22 cellular contexts compared by ENCODE assay signal in the genomic region with DNA sequence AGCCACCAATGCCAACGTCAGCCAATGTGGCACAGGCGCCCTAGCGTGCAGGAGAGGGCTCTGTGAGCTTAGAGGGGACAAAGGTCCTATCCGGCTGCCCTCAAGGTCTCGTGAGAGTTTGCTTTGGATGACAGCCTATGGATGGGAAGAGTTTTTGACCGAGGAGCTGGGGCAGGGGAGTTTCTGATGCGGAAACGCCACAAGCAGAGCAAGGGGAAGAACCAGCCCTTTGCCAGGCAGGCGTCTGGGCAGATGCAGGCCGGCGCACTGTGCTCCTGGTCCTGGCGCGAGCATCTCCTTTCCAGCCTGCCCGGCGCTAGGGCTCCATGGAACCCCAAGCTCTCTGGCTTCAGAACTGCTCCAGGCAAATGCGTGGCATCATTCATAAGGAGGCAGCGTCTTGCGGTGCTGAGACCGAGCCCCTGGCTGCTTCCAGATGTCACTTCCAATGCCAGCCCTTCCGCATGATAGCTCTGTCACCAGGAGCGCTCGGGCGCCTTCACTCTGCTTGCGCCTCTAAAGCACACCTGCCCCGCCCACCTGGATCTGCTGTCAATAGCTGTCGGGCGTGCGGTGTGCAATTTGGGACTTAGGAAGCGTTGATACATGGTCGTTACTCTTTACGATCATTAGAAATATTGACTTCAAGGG.
A peak's percentile ranks its signal among the peaks of the same experiment; 100 is the strongest.
DNase-seq lines count a peak whose midpoint lies in the region; ATAC-seq and TF ChIP-seq lines count a peak whose summit lies in the region.
"Had no signal": no experiment of that assay in that cellular context is flagged by ENCODE, and none has a peak within 500 bp of the region (broad histone marks: within the 10 kb centered on the region; RNA-seq: fewer than 3 reads in every experiment).

No MANE protein-coding gene starts in this region.

- H3K36me3 ChIP-seq in stomach (no peaks in the 10 kb centered on the region), esophagus squamous epithelium (no peaks in the 10 kb centered on the region)
- H3K36me3 ChIP-seq: SJSA1 had no signal

- no peak for ATAC-seq in GM21619 (IDR thresholded peaks at IDR 0.05; ENCODE audit: unreplicated experiment)
- ATAC-seq in GM19351 (IDR thresholded peaks at IDR 0.05; ENCODE audit: unreplicated experiment) = no peak
- ATAC-seq: CD8-positive, alpha-beta T cell; Right ventricle myocardium inferior had no signal

- intact Hi-C loops in stomach (cut with DNase I; ENCODE audit: low total_unique reads) = no loop called here
- intact Hi-C loops in esophagus squamous epithelium (cut with DNase I) = no loop called here

- no peak overlapping the region for H3K27ac ChIP-seq in stomach
- H3K27ac ChIP-seq in esophagus squamous epithelium = no peak overlapping the region
- H3K27ac ChIP-seq: C4-2B, HL-60, KMS-11, PC-9, SJSA1 had no signal

- peak; percentile 77 for DNase-seq in NCI-H2171 (lab: John Stamatoyannopoulos, UW)
- peak; percentile 10 for DNase-seq in NCI-H526 treated with DMSO at 0.1 percent for 48 hours (lab: John Stamatoyannopoulos, UW)
- peak; percentile 34 for DNase-seq in islet precursor cell
- DNase-seq in stomach = peak; percentile 22
- DNase-seq in esophagus squamous epithelium (lab: John Stamatoyannopoulos, UW) = no peak
- DNase-seq: Caco-2; CD8-positive, alpha-beta T cell; GOT3; HCEC 1CT; MM.1S; NCI-H2029; NCI-H345; NCI-H510A treated with DMSO at 0.1 percent for 48 hours; NCI-H82; PC-9 had no signal

- TF ChIP-seq POLR2A in stomach (IDR thresholded peaks at IDR 0.05) = no peak
- no peak for TF ChIP-seq POLR2A in esophagus squamous epithelium (IDR thresholded peaks at IDR 0.05)

- H3K27me3 ChIP-seq in stomach = no peaks in the 10 kb centered on the region
- no peaks in the 10 kb centered on the region for H3K27me3 ChIP-seq in esophagus squamous epithelium
- H3K27me3 ChIP-seq: SJSA1 had no signal

- TF ChIP-seq CTCF in stomach (IDR thresholded peaks at IDR 0.05) (no peak), esophagus squamous epithelium (IDR thresholded peaks at IDR 0.05) (no peak)

- H3K9me3 ChIP-seq in stomach = peaks cover 0 to 5% (median 0%) of the 10 kb centered on the region in 4 donors
- H3K9me3 ChIP-seq in esophagus squamous epithelium = no peaks in the 10 kb centered on the region
- H3K9me3 ChIP-seq: Caco-2 had no signal

- no peak for TF ChIP-seq EP300 in stomach (IDR thresholded peaks at IDR 0.05)

- WGBS in stomach, 5 donors = 87 to 90% (median 87%) methylated on average over 28 to 31 of the region's 31 CpGs
- 83 to 95% methylated on average over 19 of the region's 31 CpGs for WGBS in esophagus squamous epithelium, 2 donors

- H3K4me1 ChIP-seq in stomach = no peaks in the 10 kb centered on the region
- H3K4me1 ChIP-seq in esophagus squamous epithelium = no peaks in the 10 kb centered on the region
- H3K4me1 ChIP-seq: Caco-2, SJSA1 had no signal

- H3K4me3 ChIP-seq in stomach (no peak overlapping the region), esophagus squamous epithelium (no peak overlapping the region)
- H3K4me3 ChIP-seq: PC-9, SJSA1 had no signal
